16 cellular contexts compared by ENCODE assay signal in the genomic region with DNA sequence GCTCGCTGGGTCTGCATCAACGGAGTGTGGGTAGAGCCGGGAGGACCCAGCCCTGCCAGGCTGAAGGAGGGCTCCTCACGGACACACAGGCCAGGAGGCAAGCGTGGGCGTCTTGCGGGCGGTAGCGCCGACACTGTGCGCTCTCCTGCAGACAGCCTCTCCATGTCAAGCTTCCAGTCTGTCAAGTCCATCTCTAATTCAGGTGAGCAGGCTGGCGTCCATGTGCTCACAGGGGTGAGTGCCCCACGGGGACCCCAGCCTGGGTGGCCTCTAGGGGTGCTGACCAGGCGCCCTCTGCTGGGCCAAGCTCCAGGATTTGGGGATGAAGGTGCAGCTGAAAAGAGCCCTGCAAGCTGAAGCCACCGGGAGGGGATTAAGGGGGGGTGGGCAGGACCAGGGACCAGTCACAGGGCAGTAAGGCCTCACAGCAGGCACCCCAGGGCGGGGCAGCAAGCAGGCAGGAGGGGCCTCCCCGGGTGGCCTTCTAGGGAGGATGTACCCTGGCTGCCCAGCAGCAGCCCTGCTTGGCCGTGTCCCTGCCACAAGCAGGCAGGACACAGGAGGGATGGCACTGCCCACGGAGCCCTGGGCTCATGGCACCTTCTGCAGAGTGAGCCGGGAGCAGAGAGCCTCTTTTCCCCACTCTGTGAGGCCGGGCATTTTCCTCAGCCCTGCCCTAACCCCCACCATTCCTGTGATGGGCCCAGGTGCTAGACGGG. TPM values are rescaled to one million over a fixed set of nuclear protein-coding genes. Genes with fewer than 3 reads are reported as not detected.
DNase-seq lines count a peak whose midpoint lies in the region; ATAC-seq, FAIRE-seq and TF ChIP-seq lines count a peak whose summit lies in the region.
"Not testable (repeated sequence)": the region's sequence is repeated elsewhere in the genome, so short reads cannot be mapped to it uniquely, and the experiment has no call there.
"Had no signal": no experiment of that assay in that cellular context is flagged by ENCODE, and none has a peak within 500 bp of the region (broad histone marks: within the 10 kb centered on the region; RNA-seq: fewer than 3 reads in every experiment).

No MANE protein-coding gene starts in this region.

- not testable (repeated sequence) for H3K4me3 Mint-ChIP-seq in activated naive CD4-positive, alpha-beta T cell treated with anti-CD3 and anti-CD28 coated beads, Interleukin-2, amount 10 ng/mL, durations not matched to agents 7 days and 5 days

- H3K27me3 Mint-ChIP-seq in activated naive CD4-positive, alpha-beta T cell treated with anti-CD3 and anti-CD28 coated beads, Interleukin-2, amount 10 ng/mL, durations not matched to agents 7 days and 5 days, result peaks cover 12% of the 10 kb centered on the region

- H3K9me3 Mint-ChIP-seq in activated naive CD4-positive, alpha-beta T cell treated with anti-CD3 and anti-CD28 coated beads, Interleukin-2, amount 10 ng/mL, durations not matched to agents 7 days and 5 days, result not testable (repeated sequence)

- ATAC-seq in A549, result peak in 1 of 2 experiments; percentile 15; a peak in 3 of 6 replicates

- H3K4me1 Mint-ChIP-seq in activated naive CD4-positive, alpha-beta T cell treated with anti-CD3 and anti-CD28 coated beads, Interleukin-2, amount 10 ng/mL, durations not matched to agents 7 days and 5 days, result peaks cover 17% of the 10 kb centered on the region

- not testable (repeated sequence) for H3K27ac Mint-ChIP-seq in activated naive CD4-positive, alpha-beta T cell treated with anti-CD3 and anti-CD28 coated beads, Interleukin-2, amount 10 ng/mL, durations not matched to agents 7 days and 5 days

- FAIRE-seq in A549 (lab: Jason Lieb, UNC), result not testable (repeated sequence)

- not testable (repeated sequence) for TF ChIP-seq RAD21 in A549 (conservative IDR thresholded peaks at IDR 0.05 in 1 of 2, IDR thresholded peaks at IDR 0.05 in 1 of 2)

- POLR2A ChIA-PET in A549 (lab: Yijun Ruan, JAX); HEK293 (lab: Yijun Ruan, JAX): not testable (repeated sequence)

- not testable (repeated sequence) for H3K9me3 ChIP-seq in A549; HEK293 (ENCODE audit: control insufficient read depth, insufficient read depth, low read depth, low read length); WERI-Rb-1 (ENCODE audit: severe bottlenecking); esophagus muscularis mucosa

- H3K4me2 ChIP-seq in A549, result not testable (repeated sequence)

- WGBS in A549 (ENCODE audit: missing lambda C conversion rate), result 91% methylated on average over 15 of the region's 22 CpGs
- WGBS in esophagus muscularis mucosa, result no CpG with 5 or more reads among the region's 22 CpGs

- TF ChIP-seq CTCF in A549 (IDR thresholded peaks at IDR 0.05), result peak; percentile 23; the same call in 2 of the 3 replicates
- TF ChIP-seq CTCF in GM12875 (IDR thresholded peaks at IDR 0.05; ENCODE audit: borderline replicate concordance, insufficient read depth, low read depth, low read length); HEK293 (tag by site-specific recombination; IDR thresholded peaks at IDR 0.05); esophagus muscularis mucosa (IDR thresholded peaks at IDR 0.05): not testable (repeated sequence)
- TF ChIP-seq CTCF in WERI-Rb-1 (IDR thresholded peaks at IDR 0.05; ENCODE audit: low read depth, low read length), result peak; percentile 28; the same call in 1 of the 2 replicates

- not testable (repeated sequence) for H3K4me1 ChIP-seq in A549; HEK293 (ENCODE audit: control insufficient read depth, insufficient read depth, low read length)
- peaks cover 0 to 21% (median 17%) of the 10 kb centered on the region in 4 donors for H3K4me1 ChIP-seq in esophagus muscularis mucosa

- H3K36me3 ChIP-seq in HEK293 (ENCODE audit: control insufficient read depth in 2 of 2, insufficient read depth in 1 of 2, low read length in 2 of 2); WERI-Rb-1; esophagus muscularis mucosa: not testable (repeated sequence)

- TF ChIP-seq POLR2A in A549 (IDR thresholded peaks at IDR 0.05; ENCODE audit: low read length); esophagus muscularis mucosa (IDR thresholded peaks at IDR 0.05; ENCODE audit: low read depth): not testable (repeated sequence)

- H3K27me3 ChIP-seq in WERI-Rb-1 (ENCODE audit: insufficient read depth, low read depth, severe bottlenecking); esophagus muscularis mucosa: not testable (repeated sequence)

- intact Hi-C loops in esophagus muscularis mucosa (cut with DNase I), result not testable (repeated sequence)

- CTCF ChIA-PET in A549 (lab: Yijun Ruan, JAX); HEK293 (lab: Yijun Ruan, JAX); activated naive CD4-positive, alpha-beta T cell treated with anti-CD3 and anti-CD28 coated beads, Interleukin-2, amount 10 ng/mL, durations not matched to agents 7 days and 5 days (lab: Charles Lee): not testable (repeated sequence)

- not testable (repeated sequence) for H3K27ac ChIP-seq in A549; HEK293 (ENCODE audit: extremely low read depth, low read depth, low read length); WERI-Rb-1; esophagus muscularis mucosa (replicated peaks in 1 of 4)

- not testable (repeated sequence) for H3K4me3 ChIP-seq in A549; HEK293 (ENCODE audit: low read depth, low read length); WERI-Rb-1 (ENCODE audit: low read depth, low read length); esophagus muscularis mucosa
- H3K4me3 ChIP-seq in GM12875 (ENCODE audit: low read depth, low read length), result peak overlapping the region; percentile 23

- not testable (repeated sequence) for DNase-seq in A549 (ENCODE audit: low read depth in 1 of 2, low spot score in 1 of 2)
- DNase-seq in WERI-Rb-1 (peak; percentile 67), esophagus muscularis mucosa (ENCODE audit: extremely low spot score) (peak; percentile 64), mesenteric fat pad (ENCODE audit: low spot score) (peak; percentile 60)
- peak; percentile 35 for DNase-seq in activated naive CD4-positive, alpha-beta T cell treated with anti-CD3 and anti-CD28 coated beads, Interleukin-2, amount 10 ng/mL, durations not matched to agents 7 days and 5 days
- DNase-seq in stimulated activated CD8-positive, alpha-beta memory T cell treated with anti-CD3 and anti-CD28 coated beads, Interleukin-4, amount 100 ng/mL, for 48 hours, result peak; percentile 23

- not testable (repeated sequence) for H3K36me3 Mint-ChIP-seq in activated naive CD4-positive, alpha-beta T cell treated with anti-CD3 and anti-CD28 coated beads, Interleukin-2, amount 10 ng/mL, durations not matched to agents 7 days and 5 days

- TF ChIP-seq EP300 in A549 (IDR thresholded peaks at IDR 0.05); esophagus muscularis mucosa (IDR thresholded peaks at IDR 0.05): not testable (repeated sequence)

TF ChIP-seq in HEK293, 187 proteins besides CTCF, POLR2A, EP300 and RAD21:
- TF ChIP-seq GLIS2 (tag by site-specific recombination; IDR thresholded peaks at IDR 0.05), result 0 out of 2 replicates have a peak, but pooled peaks have one; percentile 12
TF ChIP-seq in HEK293: peak in this region for 1; not testable (repeated sequence) for 186.

RNA-seq across cellular contexts. Expression of gene CCDC74A, which starts 3.1 kb away (rescaled TPM):
- 11.7 and 12.5 TPM in 2 replicates for polyA plus RNA-seq in A549 (2011; rRNA removed)
- 25.0 and 30.1 TPM in 2 replicates for polyA plus RNA-seq in A549 (2012; cell fraction: cytosol; rRNA removed)
- polyA plus RNA-seq in A549 (2012; cell fraction: nucleus; rRNA removed), result 81.0 and 92.7 TPM in 2 replicates
- polyA plus RNA-seq in A549 (2017; fragmentation: RNase III; extraction: RNeasy Plus Mini Kit Qiagen cat#74134 plus additional on column Dnase treatment), result 9.9 to 11.8 TPM (median 11.1 TPM) in 3 replicates
- 3.5 and 6.1 TPM in 2 replicates for polyA minus RNA-seq in A549 (2011; rRNA and poly(A)+ RNA removed)
- total RNA-seq in esophagus muscularis mucosa, result 1 to 10 TPM; 4.2 to 8.5 (median 7.2) TPM
- total RNA-seq in mesenteric fat pad, result 0.96 TPM
- total RNA-seq: SJCRH30 had no signal
- polyA plus RNA-seq: CD14-positive monocyte had no signal

RNA-seq across cellular contexts. Expression of gene MZT2A, which starts 38.6 kb away (rescaled TPM):
- polyA plus RNA-seq in A549 (2011; rRNA removed), result 58.1 and 69.2 TPM in 2 replicates
- 320 and 378 TPM in 2 replicates for polyA plus RNA-seq in A549 (2012; cell fraction: cytosol; rRNA removed)
- polyA plus RNA-seq in A549 (2012; cell fraction: nucleus; rRNA removed), result 233 and 288 TPM in 2 replicates
- 118 to 129 TPM (median 119 TPM) in 3 replicates for polyA plus RNA-seq in A549 (2017; fragmentation: RNase III; extraction: RNeasy Plus Mini Kit Qiagen cat#74134 plus additional on column Dnase treatment)
- polyA minus RNA-seq in A549 (2011; rRNA and poly(A)+ RNA removed), result 10.9 and 15.9 TPM in 2 replicates
- total RNA-seq in esophagus muscularis mucosa, result 100 to 1,000 TPM in 1 of 4 donors, 10 to 100 TPM in 3; 74.8 to 107 (median 88.9) TPM
- 37.3 TPM for total RNA-seq in mesenteric fat pad

RNA-seq across cellular contexts. Expression of gene TUBA3D, which starts 54.9 kb away (rescaled TPM):
- not detected in 2 replicates for polyA plus RNA-seq in A549 (2011; rRNA removed)
- not detected in 2 replicates for polyA plus RNA-seq in A549 (2012; cell fraction: cytosol; rRNA removed)
- not detected in 2 replicates for polyA plus RNA-seq in A549 (2012; cell fraction: nucleus; rRNA removed)
- not detected in 3 replicates for polyA plus RNA-seq in A549 (2017; fragmentation: RNase III; extraction: RNeasy Plus Mini Kit Qiagen cat#74134 plus additional on column Dnase treatment)
- not detected in 2 replicates for polyA minus RNA-seq in A549 (2011; rRNA and poly(A)+ RNA removed)
- total RNA-seq in esophagus muscularis mucosa, result not detected
- total RNA-seq in mesenteric fat pad, result not detected
- total RNA-seq: G401, H4, HT-29, MCF 10A, PC-3, SJCRH30 had no signal
- polyA plus RNA-seq: AG04450, CD14-positive monocyte had no signal
